ENCODE assay signal across 8 cellular contexts in the genomic region with DNA sequence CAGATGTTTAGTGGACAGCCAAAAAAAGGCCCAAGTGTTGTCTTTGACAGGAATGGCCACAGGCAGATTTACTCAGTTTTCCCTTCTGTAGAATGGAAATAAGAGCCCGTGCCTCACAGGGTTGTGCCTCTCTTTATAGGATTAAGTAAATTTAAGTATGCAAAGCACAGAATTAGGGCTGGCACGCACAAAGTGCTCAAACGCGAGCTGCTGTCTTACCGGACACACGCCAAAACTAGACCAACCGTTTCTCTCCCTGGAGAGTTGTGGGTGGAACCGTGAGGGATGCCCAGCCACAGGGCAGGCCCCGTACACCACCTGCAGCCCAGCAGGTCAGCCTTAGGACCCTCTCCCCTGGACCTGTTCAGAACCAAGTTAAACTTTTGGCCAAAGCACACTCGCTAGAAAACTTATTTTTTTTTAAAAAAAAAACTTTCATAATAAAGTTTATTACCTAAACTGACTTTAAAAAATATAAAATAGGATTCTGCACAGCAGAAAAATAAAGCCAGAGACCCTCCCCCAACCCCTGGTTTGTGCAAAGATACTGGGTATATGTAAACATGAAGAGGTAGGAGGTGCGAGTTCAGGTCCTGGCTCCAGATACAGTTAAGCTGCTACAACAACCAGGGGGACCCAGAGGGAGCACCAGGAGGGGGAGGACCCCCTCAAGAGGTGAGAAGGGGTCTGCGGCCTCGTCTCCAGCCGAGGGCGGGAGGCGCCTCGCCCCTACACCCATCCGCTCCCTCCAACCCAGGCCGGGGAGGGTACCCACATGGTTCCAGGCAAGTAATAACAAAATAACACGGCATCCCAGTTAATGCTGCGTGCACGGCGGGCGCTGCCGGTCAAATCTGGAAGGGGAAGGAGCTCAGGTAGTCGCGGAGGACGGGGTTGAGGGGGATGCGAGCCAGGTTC. TPM values are rescaled to one million over a fixed set of nuclear protein-coding genes. Genes with fewer than 3 reads are reported as not detected.
A peak's percentile ranks its signal among the peaks of the same experiment; 100 is the strongest.
DNase-seq lines count a peak whose midpoint lies in the region; ATAC-seq and TF ChIP-seq lines count a peak whose summit lies in the region.

No MANE protein-coding gene starts in this region.

- H3K4me3 ChIP-seq in AG04449 (ENCODE audit: low read depth, low read length) (peak overlapping the region; percentile 74), Karpas-422 (ENCODE audit: low read length) (peak overlapping the region; percentile 77), mammary epithelial cell (replicated peaks in 1 of 3; ENCODE audit: insufficient read depth in 1 of 3, low read depth in 2 of 3, low read length in 3 of 3) (peak overlapping the region; percentile 68 to 80 (median 79)), mucosa of stomach (ENCODE audit: low read length) (peak overlapping the region; percentile 69)

- H3K27me3 ChIP-seq in Karpas-422 (ENCODE audit: low read length): no peaks in the 10 kb centered on the region
- no peaks in the 10 kb centered on the region for H3K27me3 ChIP-seq in mammary epithelial cell (ENCODE audit: insufficient read depth, low read length)
- H3K27me3 ChIP-seq in mucosa of stomach (ENCODE audit: control insufficient read depth, insufficient read depth, low read length): no peaks in the 10 kb centered on the region

- H3K4me1 ChIP-seq in Karpas-422 (ENCODE audit: low read length): peaks cover 64% of the 10 kb centered on the region
- H3K4me1 ChIP-seq in mammary epithelial cell (ENCODE audit: insufficient read depth, low read length): peaks cover 23% of the 10 kb centered on the region
- H3K4me1 ChIP-seq in mucosa of stomach (ENCODE audit: control insufficient read depth, insufficient read depth, low read length): peaks cover 17% of the 10 kb centered on the region

- dilution Hi-C loops in mammary epithelial cell (cut with HindIII; ENCODE audit: low sequenced_read_pairs): no loop called here

- no peaks in the 10 kb centered on the region for H3K79me2 ChIP-seq in Karpas-422 (ENCODE audit: low read length)
- peaks cover 22% of the 10 kb centered on the region for H3K79me2 ChIP-seq in mammary epithelial cell (ENCODE audit: insufficient read depth, low read length)

- CTCF ChIA-PET in AG04449 (lab: Yijun Ruan, JAX): interaction anchor here (0.6 to 13.4 kb wide), 21 partner anchors 9 to 303 kb away, joined by 3 to 492 read pairs (median 5); a partner anchor contains a TSS
- CTCF ChIA-PET in mammary epithelial cell (lab: Charles Lee; ENCODE audit: low non-redundant PET): interaction anchor here (0.6 kb wide), 2 partner anchors 118 to 306 kb away, joined by 3 read pairs; no protein-coding TSS in a partner anchor

- POLR2A ChIA-PET in AG04449 (lab: Yijun Ruan, JAX): interaction anchor here (0.7 to 3.0 kb wide), 8 partner anchors 55 to 291 kb away, joined by 3 to 42 read pairs (median 8); no protein-coding TSS in a partner anchor

- WGBS in mammary epithelial cell (ENCODE audit: low coverage, missing lambda C conversion rate): 80% methylated on average over 21 of the region's 29 CpGs

- BruUV-seq in mammary epithelial cell (replicated peaks; lab: Mats Ljungman, UMichigan): TSS peak; percentile 27

- peak overlapping the region; percentile 84 for H3K9ac ChIP-seq in Karpas-422 (ENCODE audit: low read length)
- H3K9ac ChIP-seq in mammary epithelial cell (ENCODE audit: insufficient read depth, low read length): no peak overlapping the region
- peak overlapping the region; percentile 67 for H3K9ac ChIP-seq in mucosa of stomach (ENCODE audit: low read length)

- intact Hi-C loops in mammary epithelial cell (cut with micrococcal nuclease): no loop called here

- H3K4me2 ChIP-seq in Karpas-422 (ENCODE audit: low read depth, low read length, poor library complexity, severe bottlenecking) (peak overlapping the region; percentile 79), mammary epithelial cell (ENCODE audit: insufficient read depth, low read depth, low read length) (peak overlapping the region; percentile 94)

- ATAC-seq in GM18519 (IDR thresholded peaks at IDR 0.05; ENCODE audit: low FRiP score, unreplicated experiment) (no peak), GM18909 (IDR thresholded peaks at IDR 0.05; ENCODE audit: poor library complexity, unreplicated experiment) (no peak)

- H3K9me2 ChIP-seq in Karpas-422 (replicated peaks; ENCODE audit: insufficient read depth, low read length): no peaks in the 10 kb centered on the region

- DNase-seq in AG04449 (ENCODE audit: low read depth, low spot score): no peak
- DNase-seq in Karpas-422: peak; percentile 83
- no peak for DNase-seq in mammary epithelial cell
- DNase-seq in inferior parietal cortex (ENCODE audit: extremely low spot score): no peak
- no peak for DNase-seq in C1 segment of cervical spinal cord (lab: John Stamatoyannopoulos, UW)

- no peaks in the 10 kb centered on the region for H3K9me3 ChIP-seq in Karpas-422 (ENCODE audit: low read length)
- no peaks in the 10 kb centered on the region for H3K9me3 ChIP-seq in mammary epithelial cell (replicated peaks; ENCODE audit: insufficient read depth, low read length)
- no peaks in the 10 kb centered on the region for H3K9me3 ChIP-seq in mucosa of stomach (ENCODE audit: control insufficient read depth, low read length)

- H3K36me3 ChIP-seq in Karpas-422 (ENCODE audit: insufficient read depth, low read length): no peaks in the 10 kb centered on the region
- H3K36me3 ChIP-seq in mammary epithelial cell (ENCODE audit: insufficient read depth, low read length): no peaks in the 10 kb centered on the region
- no peaks in the 10 kb centered on the region for H3K36me3 ChIP-seq in mucosa of stomach (ENCODE audit: control insufficient read depth, insufficient read depth, low read length)

- H3K27ac ChIP-seq in Karpas-422 (ENCODE audit: low read length): peak overlapping the region; percentile 67
- H3K27ac ChIP-seq in mammary epithelial cell (ENCODE audit: insufficient read depth, low read depth, low read length): no peak overlapping the region

- TF ChIP-seq CTCF in AG04449 (IDR thresholded peaks at IDR 0.05; ENCODE audit: insufficient read depth, low read length, missing control alignments): no peak
- TF ChIP-seq CTCF in mammary epithelial cell (conservative IDR thresholded peaks at IDR 0.05 in 1 of 2, IDR thresholded peaks at IDR 0.05 in 1 of 2; ENCODE audit: extremely low read depth in 1 of 2, insufficient read depth in 1 of 2, low read depth in 1 of 2, low read length in 2 of 2): no peak

- H2AFZ ChIP-seq in Karpas-422 (ENCODE audit: low read length) (peak overlapping the region; percentile 88), mammary epithelial cell (ENCODE audit: low read depth, low read length) (peak overlapping the region; percentile 67)

- in situ Hi-C loops in mammary epithelial cell (cut with MboI; ENCODE audit: low sequenced_read_pairs in 2 of 2): no loop called here

- H4K20me1 ChIP-seq in Karpas-422 (ENCODE audit: insufficient read depth, low read depth, low read length) (peaks cover 8% of the 10 kb centered on the region; the same call in 1 of the 2 replicates), mammary epithelial cell (ENCODE audit: insufficient read depth, low read length) (no peaks in the 10 kb centered on the region)

RNA-seq across cellular contexts. Expression of a gene that starts 1.8 kb away (rescaled TPM):
- total RNA-seq in Karpas-422 (2014; rRNA removed; shearing (Covaris generic); ENCODE audit: low replicate concordance): 2.9 and 8.1 TPM in 2 replicates
- 1 to 10 TPM; 2.0 to 7.9 TPM for total RNA-seq in mammary epithelial cell
- polyA plus RNA-seq in mammary epithelial cell: 3.5 TPM
- 1.4 TPM for polyA minus RNA-seq in mammary epithelial cell

RNA-seq across cellular contexts. Expression of a gene that starts 14.9 kb away (rescaled TPM):
- not detected in 2 replicates for total RNA-seq in Karpas-422 (2014; rRNA removed; shearing (Covaris generic); ENCODE audit: low replicate concordance)
- not detected for total RNA-seq in mammary epithelial cell
- polyA plus RNA-seq in mammary epithelial cell: not detected
- not detected for polyA minus RNA-seq in mammary epithelial cell

RNA-seq across cellular contexts. Expression of a gene that starts 19.2 kb away (rescaled TPM):
- not detected in 2 replicates for total RNA-seq in Karpas-422 (2014; rRNA removed; shearing (Covaris generic); ENCODE audit: low replicate concordance)
- not detected for total RNA-seq in mammary epithelial cell
- not detected for polyA plus RNA-seq in mammary epithelial cell
- polyA minus RNA-seq in mammary epithelial cell: not detected

RNA-seq across cellular contexts. Expression of a gene that starts 22.0 kb away (rescaled TPM):
- total RNA-seq in Karpas-422 (2014; rRNA removed; shearing (Covaris generic); ENCODE audit: low replicate concordance): not detected in 2 replicates
- not detected for total RNA-seq in mammary epithelial cell
- polyA plus RNA-seq in mammary epithelial cell: not detected
- not detected for polyA minus RNA-seq in mammary epithelial cell

RNA-seq across cellular contexts. Expression of a gene that starts 26.9 kb away (rescaled TPM):
- total RNA-seq in Karpas-422 (2014; rRNA removed; shearing (Covaris generic); ENCODE audit: low replicate concordance): not detected in 2 replicates
- total RNA-seq in mammary epithelial cell: not detected
- polyA plus RNA-seq in mammary epithelial cell: not detected
- polyA minus RNA-seq in mammary epithelial cell: not detected
